35 cellular contexts compared by ENCODE assay signal in genomic region chr7:141693082-141693481, GRCh38. TPM values are rescaled to one million over a fixed set of nuclear protein-coding genes. Genes with fewer than 3 reads are reported as not detected.
"Had no signal": no experiment of that assay in that cellular context is flagged by ENCODE, and none has a peak within 500 bp of the region (broad histone marks: within the 10 kb centered on the region; RNA-seq: fewer than 3 reads in every experiment).

No MANE protein-coding gene starts in this region.

- H3K4me3 Mint-ChIP-seq: memory B cell; mesothelial cell of epicardium; naive B cell; natural killer cell treated with Interleukin-12 subunit alpha and Interleukin-12 subunit beta and Interleukin-15 and Interleukin-18, amount 100 ng/mL, for 72 hours; neural crest cell; stimulated activated memory B cell treated with anti-CD40 and anti-IgM and Interleukin-4, amounts not matched to agents 10 μg/mL and 1 μg/mL and 100 μg/mL, for 72 hours; type B pancreatic cell had no signal

- H3K27me3 Mint-ChIP-seq: memory B cell; naive B cell; natural killer cell treated with Interleukin-12 subunit alpha and Interleukin-12 subunit beta and Interleukin-15 and Interleukin-18, amount 100 ng/mL, for 72 hours; stimulated activated memory B cell treated with anti-CD40 and anti-IgM and Interleukin-4, amounts not matched to agents 10 μg/mL and 1 μg/mL and 100 μg/mL, for 72 hours; type B pancreatic cell had no signal

- H3K36me3 ChIP-seq: esophagus squamous epithelium, gastrocnemius medialis, neutrophil, pancreas, sigmoid colon, tibial artery had no signal

- DNase-seq: dermis blood vessel endothelial cell; effector memory CD4-positive, alpha-beta T cell; erythroblast; esophagus squamous epithelium; gastrocnemius medialis; head of caudate nucleus; mucosa of descending colon; naive B cell; pancreas; sigmoid colon; spleen; stimulated activated CD4-positive, alpha-beta T cell treated with anti-CD3 and anti-CD28 coated beads, Interleukin-4, amount 100 ng/mL, for 4 hours; stimulated activated naive CD8-positive, alpha-beta T cell treated with anti-CD3 and anti-CD28 coated beads, Interleukin-15, Interleukin-2, amounts not matched to agents 100 U/mL and 50 U/mL, for 24 hours; substantia nigra; testis; tibial artery had no signal

- H3K9me3 ChIP-seq: esophagus squamous epithelium, gastrocnemius medialis, mucosa of descending colon, neutrophil, pancreas, sigmoid colon, spleen, testis, tibial artery had no signal

- H3K27ac Mint-ChIP-seq: memory B cell; mesothelial cell of epicardium; natural killer cell treated with Interleukin-12 subunit alpha and Interleukin-12 subunit beta and Interleukin-15 and Interleukin-18, amount 100 ng/mL, for 72 hours; stimulated activated memory B cell treated with anti-CD40 and anti-IgM and Interleukin-4, amounts not matched to agents 10 μg/mL and 1 μg/mL and 100 μg/mL, for 72 hours; type B pancreatic cell had no signal

- H3K4me1 Mint-ChIP-seq: mesothelial cell of epicardium had no signal

- H3K27me3 ChIP-seq: esophagus squamous epithelium, gastrocnemius medialis, neutrophil, pancreas, sigmoid colon, spleen, testis, tibial artery had no signal

- H3K36me3 Mint-ChIP-seq: mesothelial cell of epicardium; natural killer cell treated with Interleukin-12 subunit alpha and Interleukin-12 subunit beta and Interleukin-15 and Interleukin-18, amount 100 ng/mL, for 72 hours had no signal

- H3K27ac ChIP-seq: coronary artery, esophagus squamous epithelium, gastrocnemius medialis, neutrophil, pancreas, sigmoid colon, skin epidermis, spleen, testis, tibial artery had no signal

- ATAC-seq: gastrocnemius medialis; left lobe of liver; mucosa of descending colon; natural killer cell treated with Interleukin-12 subunit alpha and Interleukin-12 subunit beta and Interleukin-15 and Interleukin-18, amount 100 ng/mL, for 72 hours; pancreas; stimulated activated memory B cell treated with anti-CD40 and anti-IgM and Interleukin-4, amounts not matched to agents 10 μg/mL and 1 μg/mL and 100 μg/mL, for 72 hours; stimulated activated naive CD8-positive, alpha-beta T cell treated with anti-CD3 and anti-CD28 coated beads, Interleukin-15, Interleukin-2, amounts not matched to agents 100 U/mL and 50 U/mL, for 24 hours had no signal

- H3K4me3 ChIP-seq: coronary artery, esophagus squamous epithelium, gastrocnemius medialis, lung, mucosa of descending colon, pancreas, sigmoid colon, skin epidermis, spleen, testis, tibial artery had no signal

- FAIRE-seq: endothelial cell of umbilical vein, keratinocyte, pancreas had no signal

RNA-seq across cellular contexts. Expression of gene WEE2, which starts 15.1 kb away (rescaled TPM):
- total RNA-seq: dermis blood vessel endothelial cell, endothelial cell of umbilical vein, esophagus squamous epithelium, fibroblast of villous mesenchyme, gastrocnemius medialis, glomerular endothelial cell, left lobe of liver, liver, lung, mesothelial cell of epicardium, mucosa of descending colon, neural crest cell, posterior vena cava, pulmonary artery endothelial cell, sigmoid colon, spleen had no signal
- polyA plus RNA-seq: endothelial cell of umbilical vein, keratinocyte, liver, lung, urinary bladder had no signal
